Comparison of ENCODE assay signal across 12 cellular contexts in the genomic region with DNA sequence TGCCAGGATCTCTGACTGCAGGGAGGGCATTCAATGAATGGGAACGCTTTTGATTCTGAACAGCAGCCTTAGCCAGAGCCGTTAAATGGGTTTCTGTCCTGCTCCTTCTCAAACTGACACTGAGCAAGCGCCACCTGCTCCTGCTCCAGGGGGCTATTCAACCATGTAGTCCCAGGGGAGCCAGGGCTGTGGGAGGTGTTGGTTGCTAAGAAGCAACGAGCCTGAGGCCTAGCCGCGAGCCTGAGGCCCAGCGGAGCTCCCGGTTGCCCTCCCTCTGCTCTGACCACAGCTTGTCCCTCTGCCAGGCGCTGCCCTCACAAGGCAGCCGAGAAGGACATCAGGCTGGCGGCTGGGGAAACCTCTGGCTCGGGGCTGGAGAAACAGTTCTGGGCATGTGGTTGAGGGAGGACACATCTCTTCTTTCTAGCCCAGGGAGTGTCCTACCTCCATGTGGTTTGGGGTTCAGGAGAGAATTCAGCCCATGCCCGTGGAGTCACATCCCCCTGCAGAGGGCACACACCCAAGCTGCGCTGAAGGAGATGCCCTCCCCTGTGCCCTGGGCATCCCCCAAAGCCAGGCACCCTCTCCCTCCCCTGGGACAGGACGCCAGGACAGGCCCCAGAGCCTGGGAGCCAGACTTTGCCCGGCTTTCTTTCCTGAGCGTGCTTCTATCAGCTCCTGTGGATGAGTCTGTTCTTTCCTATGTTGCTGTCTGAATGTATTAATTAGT. TPM values are rescaled to one million over a fixed set of nuclear protein-coding genes. Genes with fewer than 3 reads are reported as not detected.
DNase-seq lines count a peak whose midpoint lies in the region; TF ChIP-seq lines count a peak whose summit lies in the region.
"Had no signal": no experiment of that assay in that cellular context is flagged by ENCODE, and none has a peak within 500 bp of the region (broad histone marks: within the 10 kb centered on the region; RNA-seq: fewer than 3 reads in every experiment).

No MANE protein-coding gene starts in this region.

- DNase-seq in NCI-H1694 (lab: John Stamatoyannopoulos, UW) (peak; percentile 85), SW480 (ENCODE audit: low spot score) (peak; percentile 14), hippocampal formation (lab: John Stamatoyannopoulos, UW) (peak; percentile 10 to 59), tibial artery (peak in 1 of 2 donors; percentile 81), GF-D8 (lab: John Stamatoyannopoulos, UW) (no peak), dermis blood vessel endothelial cell (no peak), HK-2 (ENCODE audit: unreplicated experiment) (no peak)
- DNase-seq: gastrocnemius medialis; NCI-H2227 treated with DMSO at 0.1 percent for 48 hours; stimulated activated CD4-positive, alpha-beta T cell treated with anti-CD3 and anti-CD28 coated beads, Interleukin-15, amount 100 ng/mL, for 24 hours had no signal

- H3K4me3 ChIP-seq in tibial artery: no peak overlapping the region
- H3K4me3 ChIP-seq: gastrocnemius medialis had no signal

- intact Hi-C loops in tibial artery (cut with DNase I; ENCODE audit: low total_unique reads): no loop called here

- peaks cover 0 to 23% (median 7%) of the 10 kb centered on the region in 4 donors for H3K4me1 ChIP-seq in tibial artery
- H3K4me1 ChIP-seq: gastrocnemius medialis had no signal

- TF ChIP-seq CTCF in tibial artery (IDR thresholded peaks at IDR 0.05): no peak

- H3K9me3 ChIP-seq in tibial artery: no peaks in the 10 kb centered on the region
- H3K9me3 ChIP-seq: gastrocnemius medialis had no signal

- H3K27me3 ChIP-seq in tibial artery: no peaks in the 10 kb centered on the region

- no peaks in the 10 kb centered on the region for H3K36me3 ChIP-seq in tibial artery
- H3K36me3 ChIP-seq: gastrocnemius medialis had no signal

- peak overlapping the region; percentile 60 to 66 for H3K27ac ChIP-seq in tibial artery
- H3K27ac ChIP-seq: gastrocnemius medialis, HL-60 had no signal

RNA-seq across cellular contexts. Expression of a gene that starts 18.0 kb away (rescaled TPM):
- total RNA-seq in dermis blood vessel endothelial cell: not detected in 2 replicates
- total RNA-seq: gastrocnemius medialis; T-helper 2 cell treated with Interferon-gamma antibody and Interleukin-4, amounts not matched to agents 100 ng/mL and 5 ng/mL, for 36 hours had no signal

Comparison
In these comparisons a context has a peak if more than half of its experiments do, and no peak if none do; other contexts are left out.
1. DNase-seq: peak in NCI-H1694 (single experiment), SW480 (single experiment) and hippocampal formation (2 of 2); none in GF-D8 (single experiment), dermis blood vessel endothelial cell (single experiment) and HK-2 (single experiment).